In genomic region chr21:42781150-42781980, GRCh38 we compare ENCODE assay signal across 1 cellular context.
TF ChIP-seq lines count a peak whose summit lies in the region.

No MANE protein-coding gene starts in this region.

TF ChIP-seq in HepG2, 621 proteins besides CTCF, POLR2A, EP300 and RAD21 (continued from another document):
- TF ChIP-seq ZNF280B (CRISPR knock-in tag; IDR thresholded peaks at IDR 0.05; ENCODE audit: borderline replicate concordance), result peak; percentile 64; the same call in 1 of the 2 replicates
- TF ChIP-seq, protein P1, sequence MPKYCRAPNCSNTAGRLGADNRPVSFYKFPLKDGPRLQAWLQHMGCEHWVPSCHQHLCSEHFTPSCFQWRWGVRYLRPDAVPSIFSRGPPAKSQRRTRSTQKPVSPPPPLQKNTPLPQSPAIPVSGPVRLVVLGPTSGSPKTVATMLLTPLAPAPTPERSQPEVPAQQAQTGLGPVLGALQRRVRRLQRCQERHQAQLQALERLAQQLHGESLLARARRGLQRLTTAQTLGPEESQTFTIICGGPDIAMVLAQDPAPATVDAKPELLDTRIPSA (CRISPR knock-in tag; IDR thresholded peaks at IDR 0.05; ENCODE audit: borderline replicate concordance), result no peak
- TF ChIP-seq, protein P2, sequence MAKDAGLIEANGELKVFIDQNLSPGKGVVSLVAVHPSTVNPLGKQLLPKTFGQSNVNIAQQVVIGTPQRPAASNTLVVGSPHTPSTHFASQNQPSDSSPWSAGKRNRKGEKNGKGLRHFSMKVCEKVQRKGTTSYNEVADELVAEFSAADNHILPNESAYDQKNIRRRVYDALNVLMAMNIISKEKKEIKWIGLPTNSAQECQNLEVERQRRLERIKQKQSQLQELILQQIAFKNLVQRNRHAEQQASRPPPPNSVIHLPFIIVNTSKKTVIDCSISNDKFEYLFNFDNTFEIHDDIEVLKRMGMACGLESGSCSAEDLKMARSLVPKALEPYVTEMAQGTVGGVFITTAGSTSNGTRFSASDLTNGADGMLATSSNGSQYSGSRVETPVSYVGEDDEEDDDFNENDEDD (CRISPR knock-in tag; IDR thresholded peaks at IDR 0.05; ENCODE audit: borderline replicate concordance), result peak; percentile 72; the same call in 1 of the 2 replicates
